In the genomic region with DNA sequence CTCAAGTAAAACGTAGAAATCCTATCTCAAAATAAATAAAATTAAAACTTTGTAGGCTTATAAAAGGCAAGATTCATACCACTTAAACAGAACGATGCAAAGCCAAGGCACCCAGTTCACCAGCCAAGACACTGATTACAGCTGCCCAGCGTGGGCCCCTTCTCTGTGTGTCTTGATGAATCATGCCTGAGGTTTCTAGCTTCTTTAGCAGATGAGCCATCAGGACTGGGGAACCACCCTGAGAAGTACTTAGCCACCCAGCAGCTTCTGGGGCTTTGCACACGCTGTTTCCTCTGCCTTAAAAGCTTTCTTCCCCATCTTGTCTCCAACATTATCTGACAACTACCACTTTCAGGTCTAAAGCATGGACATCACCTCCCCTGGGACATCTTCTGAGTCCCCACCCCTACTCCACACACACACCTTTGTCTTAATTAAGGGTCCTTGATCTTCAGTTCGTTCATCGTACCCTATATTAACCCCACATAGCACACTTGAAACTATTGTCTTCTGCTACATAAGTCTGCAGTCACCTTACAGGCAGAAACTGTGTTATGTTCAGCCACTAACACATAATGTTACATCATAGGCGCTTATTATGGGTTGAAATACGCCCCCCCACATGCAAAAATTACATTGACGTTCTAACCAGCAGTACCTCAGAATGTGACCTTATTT, we compare ENCODE assay signal across 9 cellular contexts. TPM values are rescaled to one million over a fixed set of nuclear protein-coding genes. Genes with fewer than 3 reads are reported as not detected.
A peak's percentile ranks its signal among the peaks of the same experiment; 100 is the strongest.
DNase-seq lines count a peak whose midpoint lies in the region; ATAC-seq, FAIRE-seq and TF ChIP-seq lines count a peak whose summit lies in the region.
"Had no signal": no experiment of that assay in that cellular context is flagged by ENCODE, and none has a peak within 500 bp of the region (broad histone marks: within the 10 kb centered on the region; RNA-seq: fewer than 3 reads in every experiment).

No MANE protein-coding gene starts in this region.

- CTCF ChIA-PET in AG04450 (lab: Charles Lee): interaction anchor here (0.6 kb wide), 1 partner anchor 754 kb away, joined by 3 read pairs; no protein-coding TSS in a partner anchor

- DNase-seq in AG04450 (ENCODE audit: low read depth, low spot score) (peak; percentile 71), MM.1S (peak; percentile 91), kidney epithelial cell (ENCODE audit: low read depth) (peak; percentile 72), NCI-H1417 (lab: John Stamatoyannopoulos, UW) (no peak), small intestine (no peak), globus pallidus (ENCODE audit: low spot score) (no peak)
- peak; percentile 31 for DNase-seq in activated T-cell treated with anti-CD3 and anti-CD28 coated beads, Interleukin-2, amount 50 U/mL, for 1 hour

- H3K36me3 ChIP-seq in MM.1S (replicated peaks; ENCODE audit: insufficient read depth, low read length) (no peaks in the 10 kb centered on the region), kidney epithelial cell (ENCODE audit: control insufficient read depth, insufficient read depth, low read length) (no peaks in the 10 kb centered on the region), small intestine (ENCODE audit: control insufficient read depth in 2 of 2, insufficient read depth in 2 of 2, low read length in 2 of 2) (no peaks in the 10 kb centered on the region)
- H3K36me3 ChIP-seq: thoracic aorta had no signal

- H3K27ac ChIP-seq in AG04450 (ENCODE audit: low read depth, low read length) (peak overlapping the region; percentile 58), MM.1S (ENCODE audit: low read length) (peak overlapping the region; percentile 88), small intestine (ENCODE audit: low read depth in 1 of 2, low read length in 1 of 2) (no peak overlapping the region)
- H3K27ac ChIP-seq: thoracic aorta had no signal

- peak overlapping the region; percentile 39; the same call in 1 of the 2 replicates for H3K9ac ChIP-seq in MM.1S (ENCODE audit: low read length)

- TF ChIP-seq CTCF in AG04450 (IDR thresholded peaks at IDR 0.05; ENCODE audit: low read depth, low read length) (no peak), MM.1S (IDR thresholded peaks at IDR 0.05; ENCODE audit: low read length) (no peak), kidney epithelial cell (IDR thresholded peaks at IDR 0.05; ENCODE audit: insufficient read depth, low read length, poor library complexity, severe bottlenecking) (no peak)

- peak overlapping the region; percentile 51 for H2AFZ ChIP-seq in MM.1S (ENCODE audit: low read length)

- ATAC-seq in GM21381 (IDR thresholded peaks at IDR 0.05; ENCODE audit: unreplicated experiment): peak; percentile 77

- H3K4me3 ChIP-seq in AG04450 (ENCODE audit: low read depth, low read length): no peak overlapping the region
- H3K4me3 ChIP-seq in MM.1S (ENCODE audit: low read length): peak overlapping the region; percentile 23; the same call in 1 of the 2 replicates
- no peak overlapping the region for H3K4me3 ChIP-seq in kidney epithelial cell (ENCODE audit: low read depth, low read length)
- H3K4me3 ChIP-seq in small intestine (ENCODE audit: low read depth in 1 of 2, low read length in 2 of 2): no peak overlapping the region
- H3K4me3 ChIP-seq: thoracic aorta had no signal

- POLR2A ChIA-PET in AG04450 (lab: Yijun Ruan, JAX): interaction anchor here (1.0 kb wide), 1 partner anchor 10 kb away, joined by 8 read pairs; no protein-coding TSS in a partner anchor

- H3K27me3 ChIP-seq in AG04450 (ENCODE audit: control insufficient read depth, insufficient read depth, low read length) (no peaks in the 10 kb centered on the region), MM.1S (replicated peaks; ENCODE audit: insufficient read depth, low read length) (no peaks in the 10 kb centered on the region), kidney epithelial cell (ENCODE audit: control insufficient read depth, insufficient read depth, low read length) (no peaks in the 10 kb centered on the region), small intestine (ENCODE audit: control insufficient read depth in 2 of 2, insufficient read depth in 2 of 2, low read length in 2 of 2) (no peaks in the 10 kb centered on the region)

- H3K9me2 ChIP-seq in MM.1S (replicated peaks; ENCODE audit: insufficient read depth, low read length): no peaks in the 10 kb centered on the region

- H3F3A ChIP-seq in MM.1S (ENCODE audit: insufficient read depth, low read length): peaks cover 24% of the 10 kb centered on the region

- no peaks in the 10 kb centered on the region for H4K20me1 ChIP-seq in MM.1S (ENCODE audit: insufficient read depth, low read length)

- no peak for FAIRE-seq in small intestine (lab: Jason Lieb, UNC)

- WGBS in small intestine, 3 donors: 66 to 68% (median 67%) methylated on average over 9 of the region's 9 CpGs

- H3K9me3 ChIP-seq in AG04450 (ENCODE audit: control insufficient read depth, insufficient read depth, low read length) (no peaks in the 10 kb centered on the region), MM.1S (replicated peaks; ENCODE audit: insufficient read depth, low read length) (no peaks in the 10 kb centered on the region), small intestine (ENCODE audit: control insufficient read depth, low read depth) (no peaks in the 10 kb centered on the region)
- H3K9me3 ChIP-seq: thoracic aorta had no signal

- H3K4me2 ChIP-seq in MM.1S (ENCODE audit: low read depth, low read length): peak overlapping the region; percentile 55

- H3K79me2 ChIP-seq in MM.1S (ENCODE audit: low read length): no peaks in the 10 kb centered on the region

- peaks cover 26% of the 10 kb centered on the region for H3K4me1 ChIP-seq in MM.1S (ENCODE audit: low read length)
- no peaks in the 10 kb centered on the region for H3K4me1 ChIP-seq in small intestine (ENCODE audit: control insufficient read depth in 2 of 2, insufficient read depth in 1 of 2, low read depth in 1 of 2, low read length in 1 of 2)

RNA-seq across cellular contexts. Expression of a gene that starts 8.7 kb away (rescaled TPM):
- polyA plus RNA-seq in AG04450 (2011; rRNA removed) (110 and 119 TPM in 2 replicates), small intestine (1 to 10 TPM in 2 of 3 donors, not detected in 1; 3.8 to 9.9 TPM)
- polyA minus RNA-seq in AG04450 (2011; rRNA and poly(A)+ RNA removed): 92.3 and 108 TPM in 2 replicates
- total RNA-seq in kidney epithelial cell: 28.7 and 29.1 TPM in 2 replicates

RNA-seq across cellular contexts. Expression of a gene that starts 17.2 kb away (rescaled TPM):
- polyA plus RNA-seq in AG04450 (2011; rRNA removed): 0.24 and 0.31 TPM in 2 replicates
- polyA minus RNA-seq in AG04450 (2011; rRNA and poly(A)+ RNA removed): not detected in 2 replicates
- total RNA-seq in kidney epithelial cell: not detected in 2 replicates
- polyA plus RNA-seq in small intestine: not detected
- total RNA-seq: thoracic aorta had no signal

RNA-seq across cellular contexts. Expression of a gene that starts 19.6 kb away (rescaled TPM):
- polyA plus RNA-seq in AG04450 (2011; rRNA removed) (not detected in 2 replicates), small intestine (not detected)
- polyA minus RNA-seq in AG04450 (2011; rRNA and poly(A)+ RNA removed): not detected in 2 replicates
- total RNA-seq in kidney epithelial cell: 0.08 TPM in 1 of 2 replicates, not detected in the other
- total RNA-seq: thoracic aorta had no signal

Comparison
In these comparisons a context has a peak if more than half of its experiments do, and no peak if none do; other contexts are left out.
1. DNase-seq: peak in AG04450 (single experiment), MM.1S (single experiment), activated T-cell treated with anti-CD3 and anti-CD28 coated beads, Interleukin-2, amount 50 U/mL, for 1 hour (single experiment) and kidney epithelial cell (single experiment); none in NCI-H1417 (0 of 3), small intestine (single experiment) and globus pallidus (single experiment).
2. H3K27ac ChIP-seq: peak in AG04450 (single experiment) and MM.1S (single experiment); none in small intestine (0 of 2).
3. RNA of a gene that starts 8.7 kb away (polyA plus RNA-seq): 110 to 119 TPM in AG04450; 3.8 to 9.9 TPM in small intestine; every median in the first group is over 10 times any median in the second.